8 cellular contexts compared by ENCODE assay signal in genomic region chr1:117366281-117366981, GRCh38. TPM values are rescaled to one million over a fixed set of nuclear protein-coding genes. Genes with fewer than 3 reads are reported as not detected.
DNase-seq lines count a peak whose midpoint lies in the region; ATAC-seq and TF ChIP-seq lines count a peak whose summit lies in the region.

No MANE protein-coding gene starts in this region.

- H3K27ac ChIP-seq in CD4-positive, alpha-beta memory T cell (ENCODE audit: low read depth, low read length), result peak overlapping the region; percentile 70
- H3K27ac ChIP-seq in OCI-LY3 (ENCODE audit: low read length) (peak overlapping the region; percentile 81), esophagus muscularis mucosa (replicated peaks in 1 of 4) (peak overlapping the region; percentile 91 to 99 (median 98))

- H4K20me1 ChIP-seq in OCI-LY3 (ENCODE audit: insufficient read depth, low read length), result 0 out of 2 replicates have a peak, but pooled peaks cover 6% of the 10 kb centered on the region

- DNase-seq in CD4-positive, alpha-beta memory T cell, result peak in 4 of 5 donors; percentile 77 to 86 (median 78)
- peak; percentile 80 to 88 for DNase-seq in activated T-cell treated with anti-CD3 and anti-CD28 coated beads, Interleukin-2, amount 50 U/mL, for 48 hours
- DNase-seq in esophagus muscularis mucosa (ENCODE audit: extremely low spot score) (peak; percentile 93), myocyte (ENCODE audit: low read depth) (peak; percentile 86)
- peak; percentile 69 for DNase-seq in stimulated activated CD8-positive, alpha-beta memory T cell treated with anti-CD3 and anti-CD28 coated beads, Interleukin-7, amount 100 ng/mL, for 24 hours (ENCODE audit: low read depth)

- H3K27me3 ChIP-seq in CD4-positive, alpha-beta memory T cell (ENCODE audit: insufficient read depth, low read length), result no peaks in the 10 kb centered on the region
- H3K27me3 ChIP-seq in OCI-LY3 (ENCODE audit: low read depth, low read length), result no peaks in the 10 kb centered on the region
- no peaks in the 10 kb centered on the region for H3K27me3 ChIP-seq in esophagus muscularis mucosa

- no peaks in the 10 kb centered on the region for H3K36me3 ChIP-seq in CD4-positive, alpha-beta memory T cell (ENCODE audit: insufficient read depth, low read length)
- H3K36me3 ChIP-seq in OCI-LY3 (replicated peaks; ENCODE audit: low read depth, low read length), result no peaks in the 10 kb centered on the region
- no peaks in the 10 kb centered on the region for H3K36me3 ChIP-seq in esophagus muscularis mucosa

- peaks cover 73% of the 10 kb centered on the region for H3K4me1 ChIP-seq in CD4-positive, alpha-beta memory T cell (ENCODE audit: insufficient read depth, low read length)
- peaks cover 46% of the 10 kb centered on the region for H3K4me1 ChIP-seq in OCI-LY3 (ENCODE audit: low read length)
- peaks cover 32 to 63% (median 59%) of the 10 kb centered on the region in 4 donors for H3K4me1 ChIP-seq in esophagus muscularis mucosa

- peaks cover 0 to 5% (median 0%) of the 10 kb centered on the region in 8 donors for H3K9me3 Mint-ChIP-seq in CD4-positive, alpha-beta memory T cell

- H3K27me3 Mint-ChIP-seq in CD4-positive, alpha-beta memory T cell, result no peaks in the 10 kb centered on the region

- CTCF ChIA-PET in CD4-positive, alpha-beta memory T cell (lab: Charles Lee; ENCODE audit: partially characterized antibody), result interaction anchor here (0.7 to 1.1 kb wide), 4 partner anchors 15 to 120 kb away, joined by 3 to 6 read pairs (median 3); no protein-coding TSS in a partner anchor

- intact Hi-C loops in CD4-positive, alpha-beta memory T cell (cut with micrococcal nuclease), result loop anchor here (1.0 to 10.0 kb wide), 7 partner anchors 36 to 391 kb away; partner anchors contain the start of genes TENT5C, TRIM45 and TTF2
- intact Hi-C loops in esophagus muscularis mucosa (cut with DNase I), result loop anchor here (10.0 kb wide), 2 partner anchors 238 to 242 kb away; partner anchors contain the start of genes TENT5C and TRIM45

- H3K9me3 ChIP-seq in CD4-positive, alpha-beta memory T cell (ENCODE audit: control insufficient read depth in 1 of 2, low read length in 2 of 2), result no peaks in the 10 kb centered on the region
- no peaks in the 10 kb centered on the region for H3K9me3 ChIP-seq in OCI-LY3 (ENCODE audit: insufficient read depth, low read length)
- no peaks in the 10 kb centered on the region for H3K9me3 ChIP-seq in esophagus muscularis mucosa

- H3K27ac Mint-ChIP-seq in CD4-positive, alpha-beta memory T cell, result peak overlapping the region; percentile 95 to 99 (median 97)

- no peak overlapping the region for H2AFZ ChIP-seq in OCI-LY3 (ENCODE audit: low read depth, low read length)

- peaks cover 0 to 15% of the 10 kb centered on the region in 2 donors for H3K36me3 Mint-ChIP-seq in CD4-positive, alpha-beta memory T cell

- no peak for TF ChIP-seq CTCF in OCI-LY3 (IDR thresholded peaks at IDR 0.05; ENCODE audit: low read depth, low read length)
- TF ChIP-seq CTCF in esophagus muscularis mucosa (IDR thresholded peaks at IDR 0.05), result no peak

- peak overlapping the region; percentile 94 for H3K4me2 ChIP-seq in OCI-LY3 (ENCODE audit: low read length)

- peak overlapping the region; percentile 72 to 84 for H3K4me3 ChIP-seq in CD4-positive, alpha-beta memory T cell (ENCODE audit: low read length in 2 of 2)
- H3K4me3 ChIP-seq in OCI-LY3 (ENCODE audit: low read length) (peak overlapping the region; percentile 81), esophagus muscularis mucosa (peak overlapping the region; percentile 78 to 91 (median 86))

- POLR2A ChIA-PET in CD4-positive, alpha-beta memory T cell (lab: Charles Lee; ENCODE audit: partially characterized antibody), result interaction anchor here (0.9 to 3.0 kb wide), 17 partner anchors 8 to 563 kb away, joined by 3 to 27 read pairs (median 5); partner anchors contain the start of genes GDAP2, TTF2 and WDR3

- TF ChIP-seq POLR2A in esophagus muscularis mucosa (IDR thresholded peaks at IDR 0.05; ENCODE audit: low read depth), result peak; percentile 13

- H3K9ac ChIP-seq in OCI-LY3 (ENCODE audit: low read length), result peak overlapping the region; percentile 90

- H3K4me1 Mint-ChIP-seq in CD4-positive, alpha-beta memory T cell, result peaks cover 50 to 82% (median 60%) of the 10 kb centered on the region in 4 donors

- no peak for TF ChIP-seq EP300 in esophagus muscularis mucosa (IDR thresholded peaks at IDR 0.05)

- 0% methylated on average over 9 of the region's 63 CpGs for WGBS in esophagus muscularis mucosa

- ATAC-seq in GM19351 (IDR thresholded peaks at IDR 0.05; ENCODE audit: unreplicated experiment) (peak; percentile 33), HG03469 (IDR thresholded peaks at IDR 0.05; ENCODE audit: unreplicated experiment) (peak; percentile 24)

- peak overlapping the region; percentile 93 to 97 (median 96) for H3K4me3 Mint-ChIP-seq in CD4-positive, alpha-beta memory T cell

- H3K79me2 ChIP-seq in OCI-LY3 (ENCODE audit: low read length), result peaks cover 52% of the 10 kb centered on the region

RNA-seq across cellular contexts. Expression of gene MAN1A2, which starts 0.8 kb away (rescaled TPM):
- 10 to 100 TPM; 57.0 to 66.5 TPM for total RNA-seq in CD4-positive, alpha-beta memory T cell
- 10 to 100 TPM; 17.5 to 24.1 TPM for polyA plus RNA-seq in CD4-positive, alpha-beta memory T cell
- total RNA-seq in esophagus muscularis mucosa (10 to 100 TPM; 45.4 to 51.7 (median 48.3) TPM), myocyte (39.8 and 46.0 TPM in 2 replicates)
- polyA plus RNA-seq in myocyte (2012), result 16.7 TPM

Comparison
In these comparisons a context has a peak if more than half of its experiments do, and no peak if none do; other contexts are left out.
1. Peak in every context shown above with its lines: DNase-seq, ATAC-seq, H3K4me3 ChIP-seq and H3K27ac ChIP-seq.